In genomic region chr20:38298768-38299288, GRCh38 we compare ENCODE assay signal across 1 cellular context.
TF ChIP-seq lines count a peak whose summit lies in the region.

No MANE protein-coding gene starts in this region.

TF ChIP-seq in endothelial cell of umbilical vein, 7 proteins besides CTCF, POLR2A, EP300 and RAD21:
- TF ChIP-seq FOS (IDR thresholded peaks at IDR 0.05; ENCODE audit: borderline replicate concordance, insufficient read depth, low read length) = no peak
- TF ChIP-seq GATA2 (IDR thresholded peaks at IDR 0.05; ENCODE audit: insufficient read depth, insufficient read length, low read depth, low read length) = no peak
- TF ChIP-seq POLR2AphosphoS5 (IDR thresholded peaks at IDR 0.05; ENCODE audit: insufficient read depth, low read depth, low read length) = no peak
- TF ChIP-seq MYC (IDR thresholded peaks at IDR 0.05; ENCODE audit: low read depth, low read length) = no peak
- no peak for TF ChIP-seq EZH2 (IDR thresholded peaks at IDR 0.05; ENCODE audit: borderline replicate concordance, low read depth, low read length, severe bottlenecking)
- TF ChIP-seq MAX (IDR thresholded peaks at IDR 0.05; ENCODE audit: insufficient read depth, insufficient read length) = no peak
- no peak for TF ChIP-seq JUN (IDR thresholded peaks at IDR 0.05; ENCODE audit: borderline replicate concordance, insufficient read depth, insufficient read length, low read depth)
